In genomic region chr6:5892669-5893068, GRCh38 we compare ENCODE assay signal across 10 cellular contexts.
DNase-seq lines count a peak whose midpoint lies in the region; ATAC-seq and TF ChIP-seq lines count a peak whose summit lies in the region.
"Had no signal": no experiment of that assay in that cellular context is flagged by ENCODE, and none has a peak within 500 bp of the region (broad histone marks: within the 10 kb centered on the region; RNA-seq: fewer than 3 reads in every experiment).

No MANE protein-coding gene starts in this region.

- no peaks in the 10 kb centered on the region for H3K4me1 ChIP-seq in ovary (ENCODE audit: insufficient read depth)

- no peaks in the 10 kb centered on the region for H3K36me3 ChIP-seq in ovary

- H3K9me3 ChIP-seq in ovary, result no peaks in the 10 kb centered on the region

- no peak for TF ChIP-seq CTCF in ovary (IDR thresholded peaks at IDR 0.05)

- DNase-seq in activated CD8-positive, alpha-beta memory T cell treated with anti-CD3 and anti-CD28 coated beads, Interleukin-2, amount 10 ng/mL, durations not matched to agents 7 days and 5 days, result no peak
- no peak for DNase-seq in activated CD8-positive, alpha-beta memory T cell treated with anti-CD3 and anti-CD28 coated beads for 24 hours
- DNase-seq in activated CD4-positive, alpha-beta memory T cell treated with anti-CD3 and anti-CD28 coated beads for 36 hours, result no peak
- DNase-seq in immature natural killer cell (no peak), germinal center (ENCODE audit: low spot score) (no peak), ovary (no peak)
- DNase-seq in stimulated activated effector memory CD8-positive, alpha-beta T cell treated with anti-CD3 and anti-CD28 coated beads, Interleukin-12 subunit alpha, Interleukin-12 subunit beta, amount 100 ng/mL, for 72 hours (ENCODE audit: low spot score in 2 of 2), result no peak
- DNase-seq: cerebellar nuclear complex, NCI-H1092 had no signal

- H3K4me3 Mint-ChIP-seq in activated CD8-positive, alpha-beta memory T cell treated with anti-CD3 and anti-CD28 coated beads, Interleukin-2, amount 10 ng/mL, durations not matched to agents 7 days and 5 days, result peak overlapping the region; percentile 86
- peak overlapping the region; percentile 79 for H3K4me3 Mint-ChIP-seq in activated CD4-positive, alpha-beta memory T cell treated with anti-CD3 and anti-CD28 coated beads for 36 hours
- peak overlapping the region; percentile 18 to 95 (median 84) for H3K4me3 Mint-ChIP-seq in immature natural killer cell
- peak overlapping the region; percentile 86 for H3K4me3 Mint-ChIP-seq in stimulated activated effector memory CD8-positive, alpha-beta T cell treated with anti-CD3 and anti-CD28 coated beads, Interleukin-12 subunit alpha, Interleukin-12 subunit beta, amount 100 ng/mL, for 72 hours

- H3K27ac ChIP-seq in ovary, result no peak overlapping the region

- 88 to 95% (median 89%) methylated on average over 6 of the region's 6 CpGs for WGBS in ovary, 3 donors

- H3K27ac Mint-ChIP-seq in activated CD8-positive, alpha-beta memory T cell treated with anti-CD3 and anti-CD28 coated beads, Interleukin-2, amount 10 ng/mL, durations not matched to agents 7 days and 5 days, result no peak overlapping the region
- H3K27ac Mint-ChIP-seq in activated CD4-positive, alpha-beta memory T cell treated with anti-CD3 and anti-CD28 coated beads for 36 hours, result peak overlapping the region; percentile 53
- H3K27ac Mint-ChIP-seq in immature natural killer cell, result peak overlapping the region in 2 of 6 donors; percentile 78 to 93
- H3K27ac Mint-ChIP-seq in stimulated activated effector memory CD8-positive, alpha-beta T cell treated with anti-CD3 and anti-CD28 coated beads, Interleukin-12 subunit alpha, Interleukin-12 subunit beta, amount 100 ng/mL, for 72 hours, result peak overlapping the region; percentile 95

- H3K9me3 Mint-ChIP-seq in activated CD8-positive, alpha-beta memory T cell treated with anti-CD3 and anti-CD28 coated beads, Interleukin-2, amount 10 ng/mL, durations not matched to agents 7 days and 5 days (ENCODE audit: low read depth), result no peaks in the 10 kb centered on the region
- H3K9me3 Mint-ChIP-seq in activated CD4-positive, alpha-beta memory T cell treated with anti-CD3 and anti-CD28 coated beads for 36 hours, result no peaks in the 10 kb centered on the region
- H3K9me3 Mint-ChIP-seq in immature natural killer cell, result peaks cover 0 to 2% (median 0%) of the 10 kb centered on the region in 6 donors
- no peaks in the 10 kb centered on the region for H3K9me3 Mint-ChIP-seq in stimulated activated effector memory CD8-positive, alpha-beta T cell treated with anti-CD3 and anti-CD28 coated beads, Interleukin-12 subunit alpha, Interleukin-12 subunit beta, amount 100 ng/mL, for 72 hours

- peaks cover 2% of the 10 kb centered on the region for H3K27me3 Mint-ChIP-seq in activated CD8-positive, alpha-beta memory T cell treated with anti-CD3 and anti-CD28 coated beads, Interleukin-2, amount 10 ng/mL, durations not matched to agents 7 days and 5 days
- H3K27me3 Mint-ChIP-seq in activated CD4-positive, alpha-beta memory T cell treated with anti-CD3 and anti-CD28 coated beads for 36 hours, result no peaks in the 10 kb centered on the region
- H3K27me3 Mint-ChIP-seq in immature natural killer cell (ENCODE audit: low read depth in 3 of 3), result peaks cover 0 to 8% (median 0%) of the 10 kb centered on the region in 3 donors

- H3K27me3 ChIP-seq in ovary, result no peaks in the 10 kb centered on the region

- H3K36me3 Mint-ChIP-seq in activated CD8-positive, alpha-beta memory T cell treated with anti-CD3 and anti-CD28 coated beads, Interleukin-2, amount 10 ng/mL, durations not matched to agents 7 days and 5 days, result no peaks in the 10 kb centered on the region
- no peaks in the 10 kb centered on the region for H3K36me3 Mint-ChIP-seq in activated CD4-positive, alpha-beta memory T cell treated with anti-CD3 and anti-CD28 coated beads for 36 hours
- H3K36me3 Mint-ChIP-seq in immature natural killer cell, result no peaks in the 10 kb centered on the region
- H3K36me3 Mint-ChIP-seq in stimulated activated effector memory CD8-positive, alpha-beta T cell treated with anti-CD3 and anti-CD28 coated beads, Interleukin-12 subunit alpha, Interleukin-12 subunit beta, amount 100 ng/mL, for 72 hours, result peaks cover 6% of the 10 kb centered on the region

- intact Hi-C loops in activated CD4-positive, alpha-beta memory T cell treated with anti-CD3 and anti-CD28 coated beads for 36 hours (cut with micrococcal nuclease), result no loop called here
- intact Hi-C loops in ovary (cut with DNase I), result no loop called here

- no peak for TF ChIP-seq POLR2A in ovary (IDR thresholded peaks at IDR 0.05)

- no peak for ATAC-seq in activated CD8-positive, alpha-beta memory T cell treated with anti-CD3 and anti-CD28 coated beads, Interleukin-2, amount 10 ng/mL, durations not matched to agents 7 days and 5 days
- ATAC-seq in stimulated activated effector memory CD8-positive, alpha-beta T cell treated with anti-CD3 and anti-CD28 coated beads, Interleukin-12 subunit alpha, Interleukin-12 subunit beta, amount 100 ng/mL, for 72 hours, result no peak
- no peak for ATAC-seq in HG03378 (IDR thresholded peaks at IDR 0.05; ENCODE audit: unreplicated experiment)

- POLR2A ChIA-PET in activated CD4-positive, alpha-beta memory T cell treated with anti-CD3 and anti-CD28 coated beads for 36 hours (lab: Charles Lee), result no interaction called here

- H3K4me1 Mint-ChIP-seq in activated CD8-positive, alpha-beta memory T cell treated with anti-CD3 and anti-CD28 coated beads, Interleukin-2, amount 10 ng/mL, durations not matched to agents 7 days and 5 days, result peaks cover 5% of the 10 kb centered on the region
- peaks cover 3% of the 10 kb centered on the region for H3K4me1 Mint-ChIP-seq in activated CD4-positive, alpha-beta memory T cell treated with anti-CD3 and anti-CD28 coated beads for 36 hours (ENCODE audit: low read depth)
- peaks cover 5 to 9% of the 10 kb centered on the region in 2 donors for H3K4me1 Mint-ChIP-seq in immature natural killer cell
- H3K4me1 Mint-ChIP-seq in stimulated activated effector memory CD8-positive, alpha-beta T cell treated with anti-CD3 and anti-CD28 coated beads, Interleukin-12 subunit alpha, Interleukin-12 subunit beta, amount 100 ng/mL, for 72 hours, result peaks cover 10% of the 10 kb centered on the region

- CTCF ChIA-PET in activated CD8-positive, alpha-beta memory T cell treated with anti-CD3 and anti-CD28 coated beads, Interleukin-2, amount 10 ng/mL, durations not matched to agents 7 days and 5 days (lab: Charles Lee), result interaction anchor here (1.0 kb wide), 1 partner anchor 60 kb away, joined by 3 read pairs; no protein-coding TSS in a partner anchor
- CTCF ChIA-PET in activated CD4-positive, alpha-beta memory T cell treated with anti-CD3 and anti-CD28 coated beads for 36 hours (lab: Charles Lee), result no interaction called here

- no peak for TF ChIP-seq EP300 in ovary (IDR thresholded peaks at IDR 0.05)

- H3K4me3 ChIP-seq in ovary, result no peak overlapping the region
